ENCODE assay signal across 8 cellular contexts in genomic region chr9:27573699-27574265, GRCh38. TPM values are rescaled to one million over a fixed set of nuclear protein-coding genes. Genes with fewer than 3 reads are reported as not detected.
DNase-seq lines count a peak whose midpoint lies in the region; ATAC-seq, FAIRE-seq and TF ChIP-seq lines count a peak whose summit lies in the region.

No MANE protein-coding gene starts in this region.

- peaks cover 9% of the 10 kb centered on the region for H3K27me3 Mint-ChIP-seq in chondrocyte (ENCODE audit: low read depth)

- no peak for TF ChIP-seq CTCF in AG09319 (IDR thresholded peaks at IDR 0.05; ENCODE audit: low read depth, low read length)
- no peak for TF ChIP-seq CTCF in chondrocyte (IDR thresholded peaks at IDR 0.05)
- TF ChIP-seq CTCF in kidney (IDR thresholded peaks at IDR 0.05; ENCODE audit: borderline replicate concordance, extremely low read depth, insufficient read depth): no peak

- peak overlapping the region; percentile 85 to 92 for H3K4me3 ChIP-seq in kidney (ENCODE audit: low read length in 2 of 2)

- H3K27ac ChIP-seq in kidney (ENCODE audit: low read depth in 2 of 2, low read length in 2 of 2): peak overlapping the region; percentile 93 to 95

- no peaks in the 10 kb centered on the region for H3K36me3 Mint-ChIP-seq in chondrocyte (ENCODE audit: low read depth)

- peak; percentile 95 for FAIRE-seq in kidney (lab: Jason Lieb, UNC)

- peak overlapping the region; percentile 100 for H3K27ac Mint-ChIP-seq in chondrocyte (ENCODE audit: unreplicated experiment)

- DNase-seq in AG09319 (ENCODE audit: extremely low read depth, low read depth): peak; percentile 90
- peak; percentile 98 for DNase-seq in NCI-H345 treated with DMSO at 0.1 percent for 48 hours (lab: John Stamatoyannopoulos, UW; ENCODE audit: unreplicated experiment)
- DNase-seq in activated CD4-positive, alpha-beta T cell treated with anti-CD3 and anti-CD28 coated beads for 24 hours (ENCODE audit: low read depth in 2 of 2): peak; percentile 88 to 91
- peak; percentile 90 for DNase-seq in chondrocyte (ENCODE audit: low spot score)
- DNase-seq in kidney: peak; percentile 97
- peak; percentile 76 to 85 for DNase-seq in stimulated activated CD4-positive, alpha-beta T cell treated with anti-CD3 and anti-CD28 coated beads, Interleukin-15, amount 100 ng/mL, for 1 hour (ENCODE audit: low read depth in 1 of 2, low spot score in 1 of 2)

- peaks cover 18% of the 10 kb centered on the region for H3K4me1 Mint-ChIP-seq in chondrocyte (ENCODE audit: low read depth)

- H3K9ac ChIP-seq in kidney (ENCODE audit: low read length in 2 of 2): peak overlapping the region; percentile 74 to 75

- H3K4me1 ChIP-seq in kidney (ENCODE audit: control insufficient read depth in 1 of 2, insufficient read depth in 1 of 2, low read depth in 1 of 2, low read length in 2 of 2): peaks cover 3 to 7% of the 10 kb centered on the region in 2 donors

- peak; percentile 83 for ATAC-seq in GM19035 (IDR thresholded peaks at IDR 0.05; ENCODE audit: unreplicated experiment)
- peak; percentile 84 for ATAC-seq in HG03342 (IDR thresholded peaks at IDR 0.05; ENCODE audit: unreplicated experiment)

- peaks cover 0 to 3% of the 10 kb centered on the region in 2 donors for H3K9me3 ChIP-seq in kidney (ENCODE audit: control insufficient read depth in 1 of 2, low read length in 2 of 2)

- H3K36me3 ChIP-seq in kidney (ENCODE audit: control insufficient read depth in 1 of 2, insufficient read depth in 2 of 2, low read length in 2 of 2): no peaks in the 10 kb centered on the region

- intact Hi-C loops in kidney (cut with DNase I): no loop called here

- H3K4me3 Mint-ChIP-seq in chondrocyte (ENCODE audit: unreplicated experiment): peak overlapping the region; percentile 97

- H3K9me3 Mint-ChIP-seq in chondrocyte (ENCODE audit: low read depth): peaks cover 9% of the 10 kb centered on the region

RNA-seq across cellular contexts. Expression of gene C9orf72, which starts 0.5 kb away (rescaled TPM):
- 7.5 to 9.4 TPM (median 8.6 TPM) in 3 replicates for total RNA-seq in chondrocyte
- 16.1 TPM for total RNA-seq in kidney
- polyA plus RNA-seq in kidney (ENCODE audit: insufficient read depth, low read depth, low replicate concordance): 5.6 TPM

RNA-seq across cellular contexts. Expression of gene MOB3B, which starts 44.2 kb away (rescaled TPM):
- 2.4 to 3.8 TPM (median 3.7 TPM) in 3 replicates for total RNA-seq in chondrocyte
- total RNA-seq in kidney: 22.5 TPM
- polyA plus RNA-seq in kidney (ENCODE audit: insufficient read depth, low read depth, low replicate concordance): 5.9 TPM

RNA-seq across cellular contexts. Expression of gene IFNK, which starts 49.7 kb away (rescaled TPM):
- total RNA-seq in chondrocyte (not detected in 3 replicates), kidney (not detected)
- not detected for polyA plus RNA-seq in kidney (ENCODE audit: insufficient read depth, low read depth, low replicate concordance)

Comparison
In these comparisons a context has a peak if more than half of its experiments do, and no peak if none do; other contexts are left out.
1. Peak in every context shown above with its lines: DNase-seq, ATAC-seq, H3K4me3 ChIP-seq and H3K27ac ChIP-seq.